20 cellular contexts compared by ENCODE assay signal in the genomic region with DNA sequence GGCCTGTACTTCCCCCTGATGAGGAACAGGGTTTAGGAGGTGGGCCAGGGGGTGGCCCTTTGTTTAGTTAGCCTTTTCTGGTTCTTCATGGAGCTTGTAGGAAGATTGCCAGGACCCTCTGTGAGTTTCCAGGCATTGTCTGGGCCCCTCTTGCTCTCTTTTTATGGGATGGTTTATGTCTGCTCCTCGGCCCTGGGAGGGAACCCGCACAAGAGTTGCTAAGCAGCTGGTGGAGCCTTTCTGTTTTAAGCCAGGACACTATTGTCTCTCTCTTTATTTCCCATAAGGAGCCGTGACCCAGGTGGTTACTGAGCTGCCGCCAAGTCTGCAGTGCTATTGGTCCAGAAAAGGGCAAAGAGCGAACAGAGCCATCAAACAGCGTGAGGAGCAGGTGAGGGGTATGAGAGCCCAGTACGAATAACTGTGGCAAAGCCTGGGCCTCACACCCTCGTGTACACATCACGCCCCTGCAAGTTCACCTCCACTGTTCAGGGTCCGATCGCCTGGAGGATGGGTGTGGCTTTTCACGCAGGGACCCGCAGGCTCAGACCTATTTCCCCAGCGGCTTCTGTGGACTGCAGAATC.
"Had no signal": no experiment of that assay in that cellular context is flagged by ENCODE, and none has a peak within 500 bp of the region (broad histone marks: within the 10 kb centered on the region; RNA-seq: fewer than 3 reads in every experiment).

No MANE protein-coding gene starts in this region.

- H3K4me3 ChIP-seq: coronary artery, heart left ventricle, lower lobe of right lung, sigmoid colon, thyroid gland had no signal

- H3K4me1 ChIP-seq: heart left ventricle, lower lobe of right lung, sigmoid colon, thyroid gland had no signal

- H3K9me3 Mint-ChIP-seq: activated CD4-positive, alpha-beta memory T cell treated with anti-CD3 and anti-CD28 coated beads, Interleukin-2, amount 10 ng/mL, durations not matched to agents 7 days and 5 days; activated CD4-positive, alpha-beta T cell treated with anti-CD3 and anti-CD28 coated beads, Interleukin-2, amount 10 ng/mL, durations not matched to agents 24 days and 14 days; activated naive CD4-positive, alpha-beta T cell treated with anti-CD3 and anti-CD28 coated beads for 36 hours; activated naive CD8-positive, alpha-beta T cell treated with anti-CD3 and anti-CD28 coated beads, Interleukin-2, amount 10 ng/mL, durations not matched to agents 7 days and 5 days; activated T-cell treated with anti-CD3 and anti-CD28 coated beads, Interleukin-2, amount 50 U/mL, for 72 hours; neural crest cell had no signal

- H3K27me3 ChIP-seq: heart left ventricle, sigmoid colon, thyroid gland had no signal

- H3K27ac ChIP-seq: coronary artery, epithelial cell of prostate, heart left ventricle, lower lobe of right lung, sigmoid colon, thyroid gland had no signal

- H3K9me3 ChIP-seq: heart left ventricle, lower lobe of right lung, sigmoid colon, thyroid gland had no signal

- H3K4me3 Mint-ChIP-seq: activated CD4-positive, alpha-beta memory T cell treated with anti-CD3 and anti-CD28 coated beads, Interleukin-2, amount 10 ng/mL, durations not matched to agents 7 days and 5 days; activated CD4-positive, alpha-beta T cell treated with anti-CD3 and anti-CD28 coated beads, Interleukin-2, amount 10 ng/mL, durations not matched to agents 24 days and 14 days; activated naive CD4-positive, alpha-beta T cell treated with anti-CD3 and anti-CD28 coated beads for 36 hours; activated naive CD8-positive, alpha-beta T cell treated with anti-CD3 and anti-CD28 coated beads, Interleukin-2, amount 10 ng/mL, durations not matched to agents 7 days and 5 days; activated T-cell treated with anti-CD3 and anti-CD28 coated beads, Interleukin-2, amount 50 U/mL, for 72 hours; naive B cell; neural crest cell had no signal

- DNase-seq: activated CD4-positive, alpha-beta memory T cell treated with anti-CD3 and anti-CD28 coated beads, Interleukin-2, amount 10 ng/mL, durations not matched to agents 7 days and 5 days; activated CD4-positive, alpha-beta T cell treated with anti-CD3 and anti-CD28 coated beads, Interleukin-2, amount 10 ng/mL, durations not matched to agents 24 days and 14 days; activated effector memory CD4-positive, alpha-beta T cell treated with Interleukin-2 at 50 U/mL for 16 hours; activated naive CD4-positive, alpha-beta T cell treated with anti-CD3 and anti-CD28 coated beads for 36 hours; activated naive CD8-positive, alpha-beta T cell treated with anti-CD3 and anti-CD28 coated beads, Interleukin-2, amount 10 ng/mL, durations not matched to agents 7 days and 5 days; activated T-cell treated with anti-CD3 and anti-CD28 coated beads, Interleukin-2, amount 50 U/mL, for 72 hours; amniotic stem cell; heart left ventricle; left cardiac atrium; lower lobe of right lung; mesendoderm; naive B cell; sigmoid colon; stimulated activated CD4-positive, alpha-beta T cell treated with anti-CD3 and anti-CD28 coated beads, Interleukin-2, amount 100 ng/mL, for 48 hours; stimulated activated naive CD4-positive, alpha-beta T cell treated with Interleukin-2 at 50 U/mL for 16 hours; substantia nigra had no signal

- H3K36me3 Mint-ChIP-seq: activated naive CD8-positive, alpha-beta T cell treated with anti-CD3 and anti-CD28 coated beads, Interleukin-2, amount 10 ng/mL, durations not matched to agents 7 days and 5 days; naive B cell had no signal

- H3K27ac Mint-ChIP-seq: activated CD4-positive, alpha-beta memory T cell treated with anti-CD3 and anti-CD28 coated beads, Interleukin-2, amount 10 ng/mL, durations not matched to agents 7 days and 5 days; activated CD4-positive, alpha-beta T cell treated with anti-CD3 and anti-CD28 coated beads, Interleukin-2, amount 10 ng/mL, durations not matched to agents 24 days and 14 days; activated naive CD4-positive, alpha-beta T cell treated with anti-CD3 and anti-CD28 coated beads for 36 hours; activated naive CD8-positive, alpha-beta T cell treated with anti-CD3 and anti-CD28 coated beads, Interleukin-2, amount 10 ng/mL, durations not matched to agents 7 days and 5 days; activated T-cell treated with anti-CD3 and anti-CD28 coated beads, Interleukin-2, amount 50 U/mL, for 72 hours had no signal

- H3K27me3 Mint-ChIP-seq: activated CD4-positive, alpha-beta memory T cell treated with anti-CD3 and anti-CD28 coated beads, Interleukin-2, amount 10 ng/mL, durations not matched to agents 7 days and 5 days; activated CD4-positive, alpha-beta T cell treated with anti-CD3 and anti-CD28 coated beads, Interleukin-2, amount 10 ng/mL, durations not matched to agents 24 days and 14 days; activated naive CD8-positive, alpha-beta T cell treated with anti-CD3 and anti-CD28 coated beads, Interleukin-2, amount 10 ng/mL, durations not matched to agents 7 days and 5 days had no signal

- H3K4me1 Mint-ChIP-seq: activated CD4-positive, alpha-beta memory T cell treated with anti-CD3 and anti-CD28 coated beads, Interleukin-2, amount 10 ng/mL, durations not matched to agents 7 days and 5 days; activated CD4-positive, alpha-beta T cell treated with anti-CD3 and anti-CD28 coated beads, Interleukin-2, amount 10 ng/mL, durations not matched to agents 24 days and 14 days; activated naive CD8-positive, alpha-beta T cell treated with anti-CD3 and anti-CD28 coated beads, Interleukin-2, amount 10 ng/mL, durations not matched to agents 7 days and 5 days; naive B cell had no signal

- H3K36me3 ChIP-seq: heart left ventricle, lower lobe of right lung, sigmoid colon, thyroid gland had no signal
